1 cellular context compared by ENCODE assay signal in genomic region chr15:39392469-39393047, GRCh38.
TF ChIP-seq lines count a peak whose summit lies in the region.

No MANE protein-coding gene starts in this region.

TF ChIP-seq in SK-N-SH, 30 proteins besides CTCF, POLR2A, EP300 and RAD21 (continued from another document):
- TF ChIP-seq POLR2AphosphoS5 (IDR thresholded peaks at IDR 0.05; ENCODE audit: low read depth, low read length) (peak; percentile 41; the same call in 1 of the 2 replicates), FOXM1 (IDR thresholded peaks at IDR 0.05; ENCODE audit: low read depth) (no peak), USF2 (IDR thresholded peaks at IDR 0.05; ENCODE audit: borderline replicate concordance, low read depth, low read length) (no peak), FOXJ3 (CRISPR knock-in tag; IDR thresholded peaks at IDR 0.05) (peak; percentile 89), ZBTB33 (IDR thresholded peaks at IDR 0.05; ENCODE audit: borderline replicate concordance, low read depth) (no peak), TEAD4 (IDR thresholded peaks at IDR 0.05; ENCODE audit: borderline replicate concordance, insufficient read depth) (0 out of 2 replicates have a peak, but pooled peaks have one; percentile 25), GATA2 (CRISPR knock-in tag; IDR thresholded peaks at IDR 0.05) (peak; percentile 97), IRF3 (IDR thresholded peaks at IDR 0.05; ENCODE audit: low read depth, low read length) (no peak), SMC3 (IDR thresholded peaks at IDR 0.05; ENCODE audit: low read depth, low read length) (no peak), JUND (IDR thresholded peaks at IDR 0.05) (peak; percentile 48), FOSL2 (IDR thresholded peaks at IDR 0.05; ENCODE audit: borderline replicate concordance, low read depth) (peak; percentile 32; the same call in 1 of the 2 replicates), MXI1 (IDR thresholded peaks at IDR 0.05; ENCODE audit: low read depth, low read length) (peak; percentile 49; the same call in 1 of the 2 replicates), TAF1 (IDR thresholded peaks at IDR 0.05; ENCODE audit: borderline replicate concordance, low read depth, low read length) (no peak), NFIC (IDR thresholded peaks at IDR 0.05; ENCODE audit: borderline replicate concordance) (no peak), CHD2 (IDR thresholded peaks at IDR 0.05; ENCODE audit: low read length, partially characterized antibody) (peak; percentile 64), EZH2phosphoT487 (IDR thresholded peaks at IDR 0.05; ENCODE audit: borderline replicate concordance, low read depth) (no peak), TCF12 (IDR thresholded peaks at IDR 0.05) (peak; percentile 84)
- TF ChIP-seq, protein P1, sequence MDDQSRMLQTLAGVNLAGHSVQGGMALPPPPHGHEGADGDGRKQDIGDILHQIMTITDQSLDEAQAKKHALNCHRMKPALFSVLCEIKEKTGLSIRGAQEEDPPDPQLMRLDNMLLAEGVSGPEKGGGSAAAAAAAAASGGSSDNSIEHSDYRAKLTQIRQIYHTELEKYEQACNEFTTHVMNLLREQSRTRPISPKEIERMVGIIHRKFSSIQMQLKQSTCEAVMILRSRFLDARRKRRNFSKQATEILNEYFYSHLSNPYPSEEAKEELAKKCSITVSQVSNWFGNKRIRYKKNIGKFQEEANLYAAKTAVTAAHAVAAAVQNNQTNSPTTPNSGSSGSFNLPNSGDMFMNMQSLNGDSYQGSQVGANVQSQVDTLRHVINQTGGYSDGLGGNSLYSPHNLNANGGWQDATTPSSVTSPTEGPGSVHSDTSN (IDR thresholded peaks at IDR 0.05) = peak; percentile 58
- TF ChIP-seq, protein P2, sequence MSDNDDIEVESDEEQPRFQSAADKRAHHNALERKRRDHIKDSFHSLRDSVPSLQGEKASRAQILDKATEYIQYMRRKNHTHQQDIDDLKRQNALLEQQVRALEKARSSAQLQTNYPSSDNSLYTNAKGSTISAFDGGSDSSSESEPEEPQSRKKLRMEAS (IDR thresholded peaks at IDR 0.05; ENCODE audit: low read depth) = no peak
- TF ChIP-seq, protein P3, sequence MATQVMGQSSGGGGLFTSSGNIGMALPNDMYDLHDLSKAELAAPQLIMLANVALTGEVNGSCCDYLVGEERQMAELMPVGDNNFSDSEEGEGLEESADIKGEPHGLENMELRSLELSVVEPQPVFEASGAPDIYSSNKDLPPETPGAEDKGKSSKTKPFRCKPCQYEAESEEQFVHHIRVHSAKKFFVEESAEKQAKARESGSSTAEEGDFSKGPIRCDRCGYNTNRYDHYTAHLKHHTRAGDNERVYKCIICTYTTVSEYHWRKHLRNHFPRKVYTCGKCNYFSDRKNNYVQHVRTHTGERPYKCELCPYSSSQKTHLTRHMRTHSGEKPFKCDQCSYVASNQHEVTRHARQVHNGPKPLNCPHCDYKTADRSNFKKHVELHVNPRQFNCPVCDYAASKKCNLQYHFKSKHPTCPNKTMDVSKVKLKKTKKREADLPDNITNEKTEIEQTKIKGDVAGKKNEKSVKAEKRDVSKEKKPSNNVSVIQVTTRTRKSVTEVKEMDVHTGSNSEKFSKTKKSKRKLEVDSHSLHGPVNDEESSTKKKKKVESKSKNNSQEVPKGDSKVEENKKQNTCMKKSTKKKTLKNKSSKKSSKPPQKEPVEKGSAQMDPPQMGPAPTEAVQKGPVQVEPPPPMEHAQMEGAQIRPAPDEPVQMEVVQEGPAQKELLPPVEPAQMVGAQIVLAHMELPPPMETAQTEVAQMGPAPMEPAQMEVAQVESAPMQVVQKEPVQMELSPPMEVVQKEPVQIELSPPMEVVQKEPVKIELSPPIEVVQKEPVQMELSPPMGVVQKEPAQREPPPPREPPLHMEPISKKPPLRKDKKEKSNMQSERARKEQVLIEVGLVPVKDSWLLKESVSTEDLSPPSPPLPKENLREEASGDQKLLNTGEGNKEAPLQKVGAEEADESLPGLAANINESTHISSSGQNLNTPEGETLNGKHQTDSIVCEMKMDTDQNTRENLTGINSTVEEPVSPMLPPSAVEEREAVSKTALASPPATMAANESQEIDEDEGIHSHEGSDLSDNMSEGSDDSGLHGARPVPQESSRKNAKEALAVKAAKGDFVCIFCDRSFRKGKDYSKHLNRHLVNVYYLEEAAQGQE (IDR thresholded peaks at IDR 0.05; ENCODE audit: low read depth, low read length) = no peak
TF ChIP-seq in SK-N-SH: peak in this region for 11.
